Comparison of ENCODE assay signal across 16 cellular contexts in genomic region chr13:106709509-106709908, GRCh38.
DNase-seq lines count a peak whose midpoint lies in the region; ATAC-seq and TF ChIP-seq lines count a peak whose summit lies in the region.
"Had no signal": no experiment of that assay in that cellular context is flagged by ENCODE, and none has a peak within 500 bp of the region (broad histone marks: within the 10 kb centered on the region; RNA-seq: fewer than 3 reads in every experiment).

No MANE protein-coding gene starts in this region.

- H3K9me3 ChIP-seq in right atrium auricular region = no peaks in the 10 kb centered on the region
- H3K9me3 ChIP-seq: transverse colon had no signal

- H3K36me3 ChIP-seq in right atrium auricular region = no peaks in the 10 kb centered on the region
- H3K36me3 ChIP-seq: transverse colon had no signal

- H3K27ac ChIP-seq in dorsolateral prefrontal cortex = peak overlapping the region in 35 of 59 donors; percentile 0 to 80 (median 39)
- H3K27ac ChIP-seq in right atrium auricular region = peak overlapping the region; percentile 52 to 65

- no peak for ATAC-seq in HG02642 (IDR thresholded peaks at IDR 0.05; ENCODE audit: poor library complexity, unreplicated experiment)
- ATAC-seq: WTC11 had no signal

- DNase-seq in LHCN-M2 (ENCODE audit: low read depth) (peak; percentile 88), dorsolateral prefrontal cortex (no peak), right atrium auricular region (ENCODE audit: low spot score) (no peak), pulmonary artery endothelial cell (ENCODE audit: low read depth, low spot score) (peak; percentile 64), RKO (ENCODE audit: low spot score) (no peak), NCI-H1105 (lab: John Stamatoyannopoulos, UW) (no peak), putamen (ENCODE audit: low spot score) (no peak)
- DNase-seq: activated gamma-delta T cell; CD4-positive, alpha-beta T cell; Karpas-422; NCI-H1436 treated with DMSO at 0.1 percent for 48 hours; NK-92 treated with Interleukin-12 subunit alpha and Interleukin-12 subunit beta, amount 100 ng/mL, for 24 hours; stimulated activated CD4-positive, alpha-beta T cell treated with anti-CD3 and anti-CD28 coated beads, Interleukin-2, amount 100 ng/mL, for 24 hours; transverse colon had no signal

- H3K4me3 ChIP-seq in dorsolateral prefrontal cortex (peak overlapping the region in 52 of 59 donors; percentile 6 to 58 (median 40)), right atrium auricular region (peak overlapping the region in 1 of 2 donors; percentile 25)

- intact Hi-C loops in dorsolateral prefrontal cortex (cut with DNase I) = no loop called here

- no peaks in the 10 kb centered on the region for H3K27me3 ChIP-seq in dorsolateral prefrontal cortex
- H3K27me3 ChIP-seq in right atrium auricular region = no peaks in the 10 kb centered on the region
- H3K27me3 ChIP-seq: transverse colon had no signal

- peaks cover 0 to 6% of the 10 kb centered on the region in 2 donors for H3K4me1 ChIP-seq in right atrium auricular region

- no peak for TF ChIP-seq CTCF in dorsolateral prefrontal cortex (IDR thresholded peaks at IDR 0.05 in 54 of 56, conservative IDR thresholded peaks at IDR 0.05 in 2 of 56; ENCODE audit: low read depth in 1 of 56, partially characterized antibody in 56 of 56)
- no peak for TF ChIP-seq CTCF in right atrium auricular region (IDR thresholded peaks at IDR 0.05)

Comparison
In these comparisons a context has a peak if more than half of its experiments do, and no peak if none do; other contexts are left out.
1. DNase-seq: peak in LHCN-M2 (single experiment) and pulmonary artery endothelial cell (single experiment); none in dorsolateral prefrontal cortex (0 of 10), right atrium auricular region (single experiment), RKO (single experiment), NCI-H1105 (single experiment) and putamen (single experiment).